22 cellular contexts compared by ENCODE assay signal in the genomic region with DNA sequence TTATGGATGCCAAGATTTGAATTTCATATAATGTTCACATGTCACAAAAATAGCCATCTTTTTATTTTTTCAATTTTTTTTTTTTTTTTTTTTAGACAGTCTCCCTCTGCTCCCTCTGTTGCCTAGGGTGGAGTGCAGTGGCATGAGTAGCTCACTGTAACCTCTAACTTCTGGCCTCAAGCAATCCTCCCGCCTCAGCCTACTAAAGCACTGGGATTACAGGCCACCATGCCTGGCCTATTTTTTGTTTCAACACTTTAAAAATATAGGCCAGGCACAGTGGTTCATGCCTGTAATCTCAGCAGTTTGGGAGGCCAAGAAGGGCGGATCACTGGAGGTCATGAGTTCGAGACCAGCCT.
DNase-seq lines count a peak whose midpoint lies in the region; ATAC-seq and TF ChIP-seq lines count a peak whose summit lies in the region.
"Had no signal": no experiment of that assay in that cellular context is flagged by ENCODE, and none has a peak within 500 bp of the region (broad histone marks: within the 10 kb centered on the region; RNA-seq: fewer than 3 reads in every experiment).

No MANE protein-coding gene starts in this region.

- H3K14ac ChIP-seq in trophoblast cell (ENCODE audit: low read length): no peak overlapping the region

- H3K18ac ChIP-seq in trophoblast cell (ENCODE audit: low read length): no peak overlapping the region

- no peak overlapping the region for H3K4me2 ChIP-seq in SK-N-SH
- H3K4me2 ChIP-seq in trophoblast cell (ENCODE audit: low read length): no peak overlapping the region

- H3K9me2 ChIP-seq in SK-N-SH: no peaks in the 10 kb centered on the region

- no peak for DNase-seq in SK-N-SH
- DNase-seq in endodermal cell: no peak
- DNase-seq in trophoblast cell: no peak
- no peak for DNase-seq in inferior parietal cortex (ENCODE audit: extremely low spot score)
- DNase-seq: activated gamma-delta T cell, DMS79, NCI-H187 treated with DMSO at 0.1 percent for 48 hours, NCI-H2171 had no signal

- no peak overlapping the region for H2AK5ac ChIP-seq in trophoblast cell (ENCODE audit: low read length)

- H3F3A ChIP-seq in SK-N-SH (replicated peaks; ENCODE audit: insufficient read depth): no peaks in the 10 kb centered on the region

- H3K4me1 Mint-ChIP-seq in endodermal cell: peaks cover 39% of the 10 kb centered on the region
- H3K4me1 Mint-ChIP-seq: activated CD8-positive, alpha-beta memory T cell treated with anti-CD3 and anti-CD28 coated beads, Interleukin-2, amount 10 ng/mL, durations not matched to agents 7 days and 5 days; activated naive CD8-positive, alpha-beta T cell treated with anti-CD3 and anti-CD28 coated beads for 36 hours; immature natural killer cell; stimulated activated memory B cell treated with anti-CD40 and anti-IgM and Interleukin-4, amounts not matched to agents 10 μg/mL and 1 μg/mL and 100 μg/mL, for 72 hours had no signal

- H2BK120ac ChIP-seq in trophoblast cell (ENCODE audit: insufficient read depth, low read length, poor library complexity): peak overlapping the region; percentile 72

- H3K27me3 ChIP-seq in SK-N-SH (ENCODE audit: insufficient read depth) (no peaks in the 10 kb centered on the region), HUES64 (ENCODE audit: insufficient read depth, low read length) (no peaks in the 10 kb centered on the region), endodermal cell (ENCODE audit: control insufficient read depth, insufficient read depth, low read length, poor library complexity, severe bottlenecking) (no peaks in the 10 kb centered on the region), trophoblast cell (ENCODE audit: insufficient read depth, low read length) (no peaks in the 10 kb centered on the region)
- H3K27me3 ChIP-seq: colonic mucosa, upper lobe of left lung had no signal

- H3K79me2 ChIP-seq in SK-N-SH (ENCODE audit: insufficient read depth) (no peaks in the 10 kb centered on the region), trophoblast cell (ENCODE audit: control insufficient read depth, insufficient read depth, low read length, poor library complexity) (no peaks in the 10 kb centered on the region)

- TF ChIP-seq EP300 in SK-N-SH (IDR thresholded peaks at IDR 0.05; ENCODE audit: borderline replicate concordance in 1 of 2, low read depth in 1 of 2, low read length in 1 of 2): no peak

- H3K27ac Mint-ChIP-seq in endodermal cell: peak overlapping the region; percentile 54
- H3K27ac Mint-ChIP-seq: activated CD8-positive, alpha-beta memory T cell treated with anti-CD3 and anti-CD28 coated beads, Interleukin-2, amount 10 ng/mL, durations not matched to agents 7 days and 5 days; activated naive CD8-positive, alpha-beta T cell treated with anti-CD3 and anti-CD28 coated beads for 36 hours; immature natural killer cell; progenitor cell of endocrine pancreas; stimulated activated memory B cell treated with anti-CD40 and anti-IgM and Interleukin-4, amounts not matched to agents 10 μg/mL and 1 μg/mL and 100 μg/mL, for 72 hours had no signal

- no peak overlapping the region for H4K12ac ChIP-seq in trophoblast cell (ENCODE audit: low read depth, low read length)

- POLR2A ChIA-PET in SK-N-SH (lab: Yijun Ruan, JAX): no interaction called here

- H3K79me1 ChIP-seq in trophoblast cell (ENCODE audit: low read length): peaks cover 37% of the 10 kb centered on the region

- no peak overlapping the region for H2AFZ ChIP-seq in SK-N-SH (ENCODE audit: low read depth)
- H2AFZ ChIP-seq in trophoblast cell (ENCODE audit: insufficient read depth, low read length, poor library complexity): no peak overlapping the region

- H2BK5ac ChIP-seq in trophoblast cell (ENCODE audit: low read depth, low read length, poor library complexity): peak overlapping the region; percentile 31

- H3K23ac ChIP-seq in trophoblast cell (ENCODE audit: low read length): no peak overlapping the region

- no peaks in the 10 kb centered on the region for H3K27me3 Mint-ChIP-seq in endodermal cell (ENCODE audit: insufficient read depth)
- H3K27me3 Mint-ChIP-seq: activated CD8-positive, alpha-beta memory T cell treated with anti-CD3 and anti-CD28 coated beads, Interleukin-2, amount 10 ng/mL, durations not matched to agents 7 days and 5 days; stimulated activated memory B cell treated with anti-CD40 and anti-IgM and Interleukin-4, amounts not matched to agents 10 μg/mL and 1 μg/mL and 100 μg/mL, for 72 hours had no signal

- peaks cover 7% of the 10 kb centered on the region for H3K9me3 Mint-ChIP-seq in endodermal cell
- H3K9me3 Mint-ChIP-seq: activated naive CD8-positive, alpha-beta T cell treated with anti-CD3 and anti-CD28 coated beads for 36 hours; activated T-cell treated with anti-CD3 and anti-CD28 coated beads, Interleukin-2, amount 50 U/mL, for 4 hours; immature natural killer cell; stimulated activated memory B cell treated with anti-CD40 and anti-IgM and Interleukin-4, amounts not matched to agents 10 μg/mL and 1 μg/mL and 100 μg/mL, for 72 hours had no signal

- no peak overlapping the region for H3K9ac ChIP-seq in SK-N-SH
- H3K9ac ChIP-seq in HUES64 (ENCODE audit: low read depth, low read length): no peak overlapping the region
- no peak overlapping the region for H3K9ac ChIP-seq in endodermal cell (ENCODE audit: extremely low read depth, low read length, poor library complexity, severe bottlenecking)
- no peak overlapping the region for H3K9ac ChIP-seq in trophoblast cell (ENCODE audit: low read length)

- H3K36me3 ChIP-seq in SK-N-SH (replicated peaks in 1 of 2; ENCODE audit: control insufficient read depth in 1 of 2, insufficient read depth in 2 of 2, low read length in 1 of 2) (no peaks in the 10 kb centered on the region), HUES64 (ENCODE audit: insufficient read depth, low read length) (no peaks in the 10 kb centered on the region), endodermal cell (ENCODE audit: control insufficient read depth, insufficient read depth, low read length) (peaks cover 7% of the 10 kb centered on the region), trophoblast cell (ENCODE audit: control insufficient read depth in 1 of 2, insufficient read depth in 2 of 2, low read length in 2 of 2) (no peaks in the 10 kb centered on the region)
- H3K36me3 ChIP-seq: colonic mucosa, upper lobe of left lung had no signal

- no peak overlapping the region for H3K4ac ChIP-seq in trophoblast cell (ENCODE audit: low read depth, low read length)

- WGBS in SK-N-SH (ENCODE audit: low lambda C conversion rate): 92% methylated on average over 3 of the region's 3 CpGs
- WGBS in HUES64: 91% methylated on average over 3 of the region's 3 CpGs
- WGBS in endodermal cell (ENCODE audit: insufficient coverage in 1 of 2, insufficient read length in 1 of 2), 2 experiments: 86% methylated on average over 2 to 3 of the region's 3 CpGs
- no CpG with 5 or more reads among the region's 3 CpGs for WGBS in trophoblast cell (ENCODE audit: extremely low coverage, insufficient coverage, insufficient read length)

- peaks cover 0 to 5% of the 10 kb centered on the region in 2 experiments; a peak in 1 of 4 replicates for H3K4me1 ChIP-seq in SK-N-SH (ENCODE audit: control insufficient read depth in 1 of 2, insufficient read depth in 2 of 2, low read depth in 1 of 2, low read length in 1 of 2)
- H3K4me1 ChIP-seq in HUES64 (ENCODE audit: insufficient read depth, low read length): peaks cover 42% of the 10 kb centered on the region
- no peaks in the 10 kb centered on the region for H3K4me1 ChIP-seq in endodermal cell (ENCODE audit: control insufficient read depth, insufficient read depth, low read length)
- peaks cover 10 to 23% of the 10 kb centered on the region in 2 experiments for H3K4me1 ChIP-seq in trophoblast cell (ENCODE audit: control insufficient read depth in 1 of 2, insufficient read depth in 2 of 2, low read length in 2 of 2)
- H3K4me1 ChIP-seq: colonic mucosa had no signal

- H3K36me3 Mint-ChIP-seq in endodermal cell (ENCODE audit: low read depth): peaks cover 21% of the 10 kb centered on the region
- H3K36me3 Mint-ChIP-seq: activated CD8-positive, alpha-beta memory T cell treated with anti-CD3 and anti-CD28 coated beads, Interleukin-2, amount 10 ng/mL, durations not matched to agents 7 days and 5 days; activated naive CD8-positive, alpha-beta T cell treated with anti-CD3 and anti-CD28 coated beads for 36 hours; immature natural killer cell; stimulated activated memory B cell treated with anti-CD40 and anti-IgM and Interleukin-4, amounts not matched to agents 10 μg/mL and 1 μg/mL and 100 μg/mL, for 72 hours had no signal

- TF ChIP-seq CTCF in SK-N-SH (IDR thresholded peaks at IDR 0.05) (no peak), endodermal cell (conservative IDR thresholded peaks at IDR 0.05) (no peak)

- no peak overlapping the region for H3K4me3 ChIP-seq in SK-N-SH (ENCODE audit: low read depth in 2 of 2, low read length in 1 of 2)
- H3K4me3 ChIP-seq in HUES64 (ENCODE audit: low read length): no peak overlapping the region
- no peak overlapping the region for H3K4me3 ChIP-seq in endodermal cell (ENCODE audit: low read length)
- no peak overlapping the region for H3K4me3 ChIP-seq in trophoblast cell (ENCODE audit: low read depth, low read length)
- H3K4me3 ChIP-seq: colonic mucosa, upper lobe of left lung had no signal

- no peak overlapping the region for H3K4me3 Mint-ChIP-seq in endodermal cell
- H3K4me3 Mint-ChIP-seq: activated CD8-positive, alpha-beta memory T cell treated with anti-CD3 and anti-CD28 coated beads, Interleukin-2, amount 10 ng/mL, durations not matched to agents 7 days and 5 days; activated naive CD8-positive, alpha-beta T cell treated with anti-CD3 and anti-CD28 coated beads for 36 hours; activated T-cell treated with anti-CD3 and anti-CD28 coated beads, Interleukin-2, amount 50 U/mL, for 4 hours; immature natural killer cell; stimulated activated memory B cell treated with anti-CD40 and anti-IgM and Interleukin-4, amounts not matched to agents 10 μg/mL and 1 μg/mL and 100 μg/mL, for 72 hours had no signal

- ATAC-seq in SK-N-SH treated with all-trans-retinoic acid at 6 μM for 48 hours (peak; percentile 13), HG03159 (IDR thresholded peaks at IDR 0.05; ENCODE audit: unreplicated experiment) (no peak), GM19328 (IDR thresholded peaks at IDR 0.05; ENCODE audit: unreplicated experiment) (no peak)
- ATAC-seq: stimulated activated memory B cell treated with anti-CD40 and anti-IgM and Interleukin-4, amounts not matched to agents 10 μg/mL and 1 μg/mL and 100 μg/mL, for 72 hours had no signal

- CTCF ChIA-PET in SK-N-SH (lab: Yijun Ruan, JAX): interaction anchor here (0.7 to 2.5 kb wide), 17 partner anchors 10 to 674 kb away, joined by 3 to 18 read pairs (median 4); no protein-coding TSS in a partner anchor

- TF ChIP-seq RAD21 in SK-N-SH (IDR thresholded peaks at IDR 0.05; ENCODE audit: low read length): no peak

- no peaks in the 10 kb centered on the region for H3K9me3 ChIP-seq in SK-N-SH
- no peaks in the 10 kb centered on the region; the same call in 1 of the 2 replicates for H3K9me3 ChIP-seq in HUES64 (ENCODE audit: insufficient read depth, low read depth, low read length)
- peaks cover 6% of the 10 kb centered on the region for H3K9me3 ChIP-seq in endodermal cell (ENCODE audit: control insufficient read depth, low read length)
- H3K9me3 ChIP-seq in trophoblast cell (ENCODE audit: insufficient read depth, low read depth, low read length): no peaks in the 10 kb centered on the region
- H3K9me3 ChIP-seq: colonic mucosa, upper lobe of left lung had no signal

- peak overlapping the region; percentile 70 for H4K91ac ChIP-seq in trophoblast cell (ENCODE audit: low read depth, low read length)

- no peak overlapping the region for H4K8ac ChIP-seq in trophoblast cell (ENCODE audit: low read depth, low read length)

- H3K27ac ChIP-seq in SK-N-SH (ENCODE audit: low read depth in 2 of 2, low read length in 1 of 2) (no peak overlapping the region), HUES64 (ENCODE audit: low read depth, low read length) (0 out of 2 replicates have a peak overlapping the region, but pooled peaks have one; percentile 44), endodermal cell (ENCODE audit: low read depth, low read length) (no peak overlapping the region), trophoblast cell (ENCODE audit: low read depth, low read length) (peak overlapping the region; percentile 77)
- H3K27ac ChIP-seq: 22Rv1, colonic mucosa, epithelial cell of prostate, upper lobe of left lung had no signal

- no peaks in the 10 kb centered on the region for H4K20me1 ChIP-seq in SK-N-SH (ENCODE audit: insufficient read depth)

- H2BK12ac ChIP-seq in trophoblast cell (ENCODE audit: low read length): peak overlapping the region; percentile 52

Comparison
In these comparisons a context has a peak if more than half of its experiments do, and no peak if none do; other contexts are left out.
1. H3K27ac ChIP-seq: peak in HUES64 (single experiment) and trophoblast cell (single experiment); none in SK-N-SH (0 of 2) and endodermal cell (single experiment).